Comparison of ENCODE assay signal across 20 cellular contexts in the genomic region with DNA sequence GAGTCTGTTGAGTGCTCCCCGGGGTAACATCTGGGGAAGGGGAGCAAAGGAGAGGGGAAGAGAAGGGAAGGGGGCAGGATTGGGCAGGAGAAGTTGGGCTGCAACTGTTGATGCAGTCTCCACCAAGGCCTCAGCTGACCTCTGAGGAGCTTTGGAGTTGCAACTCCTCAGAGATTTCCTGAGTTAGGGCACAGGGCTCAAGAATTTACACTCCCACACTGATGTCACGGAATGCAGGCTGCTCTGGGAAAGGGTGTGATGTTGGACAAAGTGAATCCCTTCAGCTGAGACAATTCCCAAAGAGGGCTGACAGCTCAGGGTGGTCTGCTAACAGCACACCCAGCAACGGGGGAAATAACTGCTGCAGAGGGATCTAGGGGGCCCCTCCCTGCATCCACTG.
DNase-seq lines count a peak whose midpoint lies in the region; ATAC-seq, FAIRE-seq and TF ChIP-seq lines count a peak whose summit lies in the region.
"Had no signal": no experiment of that assay in that cellular context is flagged by ENCODE, and none has a peak within 500 bp of the region (broad histone marks: within the 10 kb centered on the region; RNA-seq: fewer than 3 reads in every experiment).

No MANE protein-coding gene starts in this region.

- H3K14ac ChIP-seq in H1 (ENCODE audit: insufficient read length), result no peak overlapping the region
- H3K14ac ChIP-seq in trophoblast cell (ENCODE audit: low read length), result no peak overlapping the region

- H3K23ac ChIP-seq in H1 (ENCODE audit: insufficient read length), result no peak overlapping the region
- H3K23ac ChIP-seq in mesendoderm (ENCODE audit: low read length), result no peak overlapping the region
- no peak overlapping the region for H3K23ac ChIP-seq in trophoblast cell (ENCODE audit: low read length)

- H3K4me2 ChIP-seq in H1 (ENCODE audit: insufficient read depth in 1 of 2, low read depth in 2 of 2, low read length in 2 of 2), result no peak overlapping the region
- H3K4me2 ChIP-seq in mesendoderm (ENCODE audit: low read length), result no peak overlapping the region
- no peak overlapping the region for H3K4me2 ChIP-seq in trophoblast cell (ENCODE audit: low read length)

- peaks cover 2% of the 10 kb centered on the region; the same call in 1 of the 2 replicates for H3K23me2 ChIP-seq in H1 (ENCODE audit: low read depth, low read length)

- intact Hi-C loops in pancreas (cut with DNase I), result no loop called here

- no peak for TF ChIP-seq CTCF in H1 (IDR thresholded peaks at IDR 0.05; ENCODE audit: control extremely low read depth in 1 of 3, insufficient read depth in 1 of 3, low read depth in 1 of 3, low read length in 3 of 3)
- no peak for TF ChIP-seq CTCF in pancreas (IDR thresholded peaks at IDR 0.05)

- H4K8ac ChIP-seq in H1 (ENCODE audit: extremely low read depth, insufficient read depth, low read length) (no peak overlapping the region; the same call in 1 of the 2 replicates), mesendoderm (ENCODE audit: low read depth, low read length) (no peak overlapping the region), trophoblast cell (ENCODE audit: low read depth, low read length) (no peak overlapping the region)

- no peak overlapping the region for H2AK5ac ChIP-seq in H1 (ENCODE audit: low read depth, low read length)
- no peak overlapping the region for H2AK5ac ChIP-seq in mesendoderm (ENCODE audit: low read length)
- H2AK5ac ChIP-seq in trophoblast cell (ENCODE audit: low read length), result no peak overlapping the region

- H4K5ac ChIP-seq in H1 (ENCODE audit: insufficient read length, low read depth, low read length) (no peak overlapping the region), mesendoderm (ENCODE audit: low read length) (no peak overlapping the region)

- H2BK20ac ChIP-seq in H1 (ENCODE audit: low read length), result no peak overlapping the region

- H2BK12ac ChIP-seq in H1 (ENCODE audit: low read depth, low read length) (no peak overlapping the region), trophoblast cell (ENCODE audit: low read length) (no peak overlapping the region)

- no peak overlapping the region for H3K4ac ChIP-seq in H1 (replicated peaks; ENCODE audit: insufficient read length, low read depth, low read length)
- no peak overlapping the region for H3K4ac ChIP-seq in mesendoderm (ENCODE audit: low read depth, low read length)
- no peak overlapping the region for H3K4ac ChIP-seq in trophoblast cell (ENCODE audit: low read depth, low read length)

- WGBS in H1 (ENCODE audit: extremely low coverage in 1 of 2, insufficient coverage in 1 of 2, insufficient read length in 1 of 2, insufficient replicate concordance in 2 of 2, low coverage in 1 of 2, low lambda C conversion rate in 2 of 2, missing lambda C conversion rate in 1 of 2), 2 experiments, result 86% methylated on average over 3 of the region's 3 CpGs; no CpG with 5 or more reads in 1 of the 2 experiments
- no CpG with 5 or more reads among the region's 3 CpGs for WGBS in mesendoderm (ENCODE audit: extremely low coverage, insufficient coverage, low lambda C conversion rate)
- WGBS in pancreas, 2 donors, result 44 to 56% methylated on average over 3 of the region's 3 CpGs
- no CpG with 5 or more reads among the region's 3 CpGs for WGBS in trophoblast cell (ENCODE audit: extremely low coverage, insufficient coverage, insufficient read length)

- CTCF ChIA-PET in H1 (lab: Charles Lee; ENCODE audit: partially characterized antibody), result interaction anchor here (1.6 to 1.8 kb wide), 2 partner anchors 14 to 18 kb away, joined by 4 to 5 read pairs; no protein-coding TSS in a partner anchor

- H4K20me1 ChIP-seq in H1 (replicated peaks in 1 of 2; ENCODE audit: control insufficient read depth in 1 of 2, insufficient read depth in 2 of 2, low read length in 2 of 2), result no peaks in the 10 kb centered on the region

- no peak for TF ChIP-seq EP300 in H1 (IDR thresholded peaks at IDR 0.05; ENCODE audit: borderline replicate concordance in 1 of 2, low read depth in 2 of 2, low read length in 2 of 2)

- TF ChIP-seq POLR2A in H1 (IDR thresholded peaks at IDR 0.05; ENCODE audit: control extremely low read depth in 1 of 2, low read depth in 2 of 2, low read length in 2 of 2), result no peak

- no peak overlapping the region for H3K56ac ChIP-seq in H1 (replicated peaks; ENCODE audit: insufficient read length, low read depth, low read length)
- H3K56ac ChIP-seq in mesendoderm (ENCODE audit: low read length), result no peak overlapping the region

- no peaks in the 10 kb centered on the region for H3K79me2 ChIP-seq in H1 (ENCODE audit: control insufficient read depth in 1 of 2, insufficient read depth in 2 of 2, low read length in 2 of 2)
- no peaks in the 10 kb centered on the region for H3K79me2 ChIP-seq in mesendoderm (ENCODE audit: control insufficient read depth, insufficient read depth, low read length)
- H3K79me2 ChIP-seq in trophoblast cell (ENCODE audit: control insufficient read depth, insufficient read depth, low read length, poor library complexity), result no peaks in the 10 kb centered on the region

- H3K9ac ChIP-seq in H1 (replicated peaks in 1 of 4; ENCODE audit: extremely low read depth in 1 of 4, low read depth in 3 of 4, low read length in 3 of 4) (no peak overlapping the region), mesendoderm (ENCODE audit: low read length) (no peak overlapping the region), trophoblast cell (ENCODE audit: low read length) (no peak overlapping the region)

- DNase-seq in AG20443 (ENCODE audit: low spot score) (peak; percentile 44), HTR-8/SVneo (ENCODE audit: insufficient read length, low spot score) (peak; percentile 50), H1 (ENCODE audit: low read depth in 1 of 2, low spot score in 2 of 2) (no peak), mesendoderm (peak; percentile 31), pancreas (no peak), amniotic stem cell (lab: John Stamatoyannopoulos, UW) (no peak), NCI-H2171 treated with DMSO at 0.1 percent for 48 hours (lab: John Stamatoyannopoulos, UW) (no peak), trophoblast cell (no peak)
- DNase-seq: C1 segment of cervical spinal cord; H7; Karpas-422; MG63; NCI-H1092 treated with DMSO at 0.1 percent for 48 hours; NCI-H1694; NCI-H2107; NCI-H526 treated with DMSO at 0.1 percent for 48 hours; NK-92 treated with Interleukin-12 subunit alpha and Interleukin-12 subunit beta, amount 100 ng/mL, for 24 hours; RPMI8226 had no signal

- H3K9me3 ChIP-seq in H1 (ENCODE audit: insufficient read depth in 2 of 2, low read depth in 1 of 2, low read length in 1 of 2), result 0 out of 4 replicates have a peak, but pooled peaks cover 0 to 2% of the 10 kb centered on the region in 2 experiments
- H3K9me3 ChIP-seq in pancreas, result no peaks in the 10 kb centered on the region
- H3K9me3 ChIP-seq in trophoblast cell (ENCODE audit: insufficient read depth, low read depth, low read length), result no peaks in the 10 kb centered on the region
- H3K9me3 ChIP-seq: MG63 had no signal

- H3K4me1 ChIP-seq in H1 (replicated peaks in 1 of 4; ENCODE audit: control insufficient read depth in 3 of 4, insufficient read depth in 4 of 4, low read length in 3 of 4) (no peaks in the 10 kb centered on the region), mesendoderm (ENCODE audit: control insufficient read depth, low read depth, low read length) (peaks cover 1% of the 10 kb centered on the region), pancreas (no peaks in the 10 kb centered on the region), trophoblast cell (ENCODE audit: control insufficient read depth in 1 of 2, insufficient read depth in 2 of 2, low read length in 2 of 2) (no peaks in the 10 kb centered on the region)

- no peak overlapping the region for H4K12ac ChIP-seq in trophoblast cell (ENCODE audit: low read depth, low read length)

- H4K91ac ChIP-seq in H1 (replicated peaks; ENCODE audit: insufficient read length, low read length), result no peak overlapping the region
- no peak overlapping the region for H4K91ac ChIP-seq in trophoblast cell (ENCODE audit: low read depth, low read length)

- H3K27me3 ChIP-seq in H1 (replicated peaks in 1 of 4; ENCODE audit: control insufficient read depth in 3 of 4, extremely low read depth in 1 of 4, insufficient read depth in 3 of 4, low read length in 3 of 4), result no peaks in the 10 kb centered on the region
- no peaks in the 10 kb centered on the region for H3K27me3 ChIP-seq in mesendoderm (ENCODE audit: insufficient read depth, low read length, poor library complexity)
- no peaks in the 10 kb centered on the region for H3K27me3 ChIP-seq in pancreas
- no peaks in the 10 kb centered on the region for H3K27me3 ChIP-seq in trophoblast cell (ENCODE audit: insufficient read depth, low read length)
- H3K27me3 ChIP-seq: MG63 had no signal

- H3K18ac ChIP-seq in H1 (ENCODE audit: extremely low read depth, low read length), result no peak overlapping the region
- no peak overlapping the region for H3K18ac ChIP-seq in mesendoderm (ENCODE audit: low read length)
- no peak overlapping the region for H3K18ac ChIP-seq in trophoblast cell (ENCODE audit: low read length)

- 0 out of 2 replicates have a peak overlapping the region, but pooled peaks have one; percentile 29 for H2BK15ac ChIP-seq in H1 (ENCODE audit: low read length)
- H2BK15ac ChIP-seq in mesendoderm (replicated peaks; ENCODE audit: low read depth), result no peak overlapping the region

- POLR2A ChIA-PET in H1 (lab: Charles Lee; ENCODE audit: partially characterized antibody), result no interaction called here

- H2AFZ ChIP-seq in H1 (ENCODE audit: low read length), result no peak overlapping the region
- H2AFZ ChIP-seq in trophoblast cell (ENCODE audit: insufficient read depth, low read length, poor library complexity), result no peak overlapping the region

- H2BK5ac ChIP-seq in H1 (ENCODE audit: low read depth, low read length) (no peak overlapping the region), mesendoderm (ENCODE audit: low read length) (no peak overlapping the region), trophoblast cell (ENCODE audit: low read depth, low read length, poor library complexity) (no peak overlapping the region)

- H3K36me3 ChIP-seq in H1 (ENCODE audit: control insufficient read depth in 2 of 4, insufficient read depth in 4 of 4, low read length in 3 of 4) (no peaks in the 10 kb centered on the region), mesendoderm (ENCODE audit: control insufficient read depth, insufficient read depth, low read length) (no peaks in the 10 kb centered on the region), pancreas (no peaks in the 10 kb centered on the region), trophoblast cell (ENCODE audit: control insufficient read depth in 1 of 2, insufficient read depth in 2 of 2, low read length in 2 of 2) (no peaks in the 10 kb centered on the region)
- H3K36me3 ChIP-seq: MG63 had no signal

- no peak for ATAC-seq in pancreas

- H3K79me1 ChIP-seq in H1 (ENCODE audit: low read depth, low read length) (no peaks in the 10 kb centered on the region), mesendoderm (ENCODE audit: low read length) (no peaks in the 10 kb centered on the region), trophoblast cell (ENCODE audit: low read length) (no peaks in the 10 kb centered on the region)

- FAIRE-seq in HTR-8/SVneo (lab: Jason Lieb, UNC), result peak; percentile 98
- FAIRE-seq in H1 (lab: Jason Lieb, UNC), result no peak
- FAIRE-seq in pancreas (lab: Jason Lieb, UNC), result no peak
- FAIRE-seq: A204.1, GM19239 had no signal

- H3K27ac ChIP-seq in H1 (ENCODE audit: low read depth, low read length), result no peak overlapping the region
- H3K27ac ChIP-seq in mesendoderm (ENCODE audit: low read depth, low read length), result no peak overlapping the region
- no peak overlapping the region for H3K27ac ChIP-seq in pancreas
- H3K27ac ChIP-seq in trophoblast cell (ENCODE audit: low read depth, low read length), result no peak overlapping the region

- H3K4me3 ChIP-seq in H1 (ENCODE audit: extremely low read depth in 1 of 4, insufficient read depth in 2 of 4, low read depth in 3 of 4, low read length in 4 of 4) (no peak overlapping the region), mesendoderm (ENCODE audit: low read length) (no peak overlapping the region), pancreas (no peak overlapping the region), trophoblast cell (ENCODE audit: low read depth, low read length) (no peak overlapping the region)
- H3K4me3 ChIP-seq: MG63 had no signal

- H2BK120ac ChIP-seq in H1 (replicated peaks; ENCODE audit: low read depth, low read length), result no peak overlapping the region
- H2BK120ac ChIP-seq in mesendoderm (ENCODE audit: low read depth, low read length), result no peak overlapping the region
- no peak overlapping the region for H2BK120ac ChIP-seq in trophoblast cell (ENCODE audit: insufficient read depth, low read length, poor library complexity)

- TF ChIP-seq RAD21 in H1 (IDR thresholded peaks at IDR 0.05 in 1 of 2, conservative IDR thresholded peaks at IDR 0.05 in 1 of 2; ENCODE audit: low read depth in 2 of 2, low read length in 2 of 2), result no peak

Comparison
In these comparisons a context has a peak if more than half of its experiments do, and no peak if none do; other contexts are left out.
1. DNase-seq: peak in AG20443 (single experiment), HTR-8/SVneo (single experiment) and mesendoderm (single experiment); none in H1 (0 of 2), pancreas (0 of 6), amniotic stem cell (single experiment), NCI-H2171 treated with DMSO at 0.1 percent for 48 hours (single experiment) and trophoblast cell (0 of 2).